Comparison of ENCODE assay signal across 10 cellular contexts in the genomic region with DNA sequence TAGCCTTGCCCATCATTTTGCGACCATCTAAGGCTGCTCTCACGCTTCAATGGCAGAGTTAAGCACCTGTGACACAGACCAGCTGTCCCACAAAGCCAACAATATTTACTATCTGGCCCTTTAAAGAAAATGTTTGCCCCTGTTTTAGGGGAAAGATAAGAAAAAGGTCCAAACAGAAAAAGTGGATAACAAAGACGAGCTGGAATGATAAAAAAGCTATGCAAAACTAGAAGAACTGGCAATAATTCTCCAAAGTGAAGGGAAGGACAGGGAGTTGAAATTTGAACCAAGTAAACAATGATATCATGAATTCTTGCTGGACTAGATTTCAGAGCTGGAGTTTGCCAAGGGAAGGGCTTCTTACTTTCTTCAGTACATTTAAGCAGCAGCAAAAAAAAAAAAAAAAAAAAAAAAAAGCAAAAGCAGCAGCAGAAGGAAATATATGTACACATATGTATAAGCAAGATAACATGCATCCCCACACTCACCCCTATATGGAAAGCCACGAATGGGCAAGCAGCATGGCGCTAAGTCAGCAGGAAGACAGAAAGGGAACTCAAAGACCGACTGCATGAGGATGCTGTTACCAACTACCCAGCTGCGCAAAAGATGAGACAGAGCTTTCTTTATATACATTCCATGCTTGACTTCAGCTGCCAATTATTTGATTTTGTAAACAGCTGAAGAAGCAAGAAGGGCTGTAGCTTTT. TPM values are rescaled to one million over a fixed set of nuclear protein-coding genes. Genes with fewer than 3 reads are reported as not detected.
DNase-seq lines count a peak whose midpoint lies in the region; ATAC-seq, FAIRE-seq and TF ChIP-seq lines count a peak whose summit lies in the region.
"Had no signal": no experiment of that assay in that cellular context is flagged by ENCODE, and none has a peak within 500 bp of the region (broad histone marks: within the 10 kb centered on the region; RNA-seq: fewer than 3 reads in every experiment).

No MANE protein-coding gene starts in this region.

- no peak overlapping the region for H3K9ac ChIP-seq in BLaER1
- H3K9ac ChIP-seq in GM12878 (ENCODE audit: control insufficient read depth, insufficient read depth, low read length) = no peak overlapping the region

- POLR2A ChIA-PET in GM12878 (lab: Charles Lee) = interaction anchor here (0.6 to 1.3 kb wide), 5 partner anchors 10 to 34 kb away, joined by 4 to 6 read pairs (median 4); a partner anchor contains a TSS

- no peak for TF ChIP-seq EP300 in GM12878 (IDR thresholded peaks at IDR 0.05; ENCODE audit: borderline replicate concordance in 1 of 2, control insufficient read depth in 1 of 2, low read depth in 2 of 2, low read length in 2 of 2)

- RAD21 ChIA-PET in GM12878 (lab: Charles Lee; ENCODE audit: unreplicated experiment) = interaction anchor here (0.7 to 1.4 kb wide), 6 partner anchors 13 to 66 kb away, joined by 3 to 6 read pairs (median 4); a partner anchor contains a TSS

- in situ Hi-C loops in GM12878 (cut with MboI) = no loop called here

- TF ChIP-seq CTCF in GM12878 (IDR thresholded peaks at IDR 0.05 in 2 of 3, conservative IDR thresholded peaks at IDR 0.05 in 1 of 3; ENCODE audit: control insufficient read depth in 2 of 3, extremely low read depth in 1 of 3, insufficient read depth in 1 of 3, low read depth in 3 of 3, low read length in 3 of 3) (no peak), upper lobe of right lung (IDR thresholded peaks at IDR 0.05) (no peak)

- BruUV-seq in GM12878 (replicated peaks; lab: Mats Ljungman, UMichigan) = no TSS peak

- peaks cover 86% of the 10 kb centered on the region for H4K20me1 ChIP-seq in BLaER1
- H4K20me1 ChIP-seq in GM12878 (ENCODE audit: control insufficient read depth, insufficient read depth) = no peaks in the 10 kb centered on the region

- H3K4me3 ChIP-seq in BLaER1 = no peak overlapping the region
- H3K4me3 ChIP-seq in Jurkat, Clone E6-1 (ENCODE audit: low read length) = no peak overlapping the region
- H3K4me3 ChIP-seq in GM12878 = no peak overlapping the region
- H3K4me3 ChIP-seq in muscle layer of duodenum (ENCODE audit: low read depth in 1 of 2, low read length in 2 of 2) = no peak overlapping the region
- H3K4me3 ChIP-seq in upper lobe of right lung = no peak overlapping the region
- no peak overlapping the region for H3K4me3 ChIP-seq in aorta (ENCODE audit: low read length in 2 of 2)

- H3K36me3 ChIP-seq in BLaER1 (peaks cover 70% of the 10 kb centered on the region), GM12878 (ENCODE audit: control insufficient read depth in 2 of 2, insufficient read depth in 2 of 2, low read length in 1 of 2) (peaks cover 3 to 15% of the 10 kb centered on the region in 2 experiments; a peak in 3 of 4 replicates), muscle layer of duodenum (ENCODE audit: control insufficient read depth in 1 of 2, insufficient read depth in 2 of 2, low read length in 2 of 2) (no peaks in the 10 kb centered on the region), upper lobe of right lung (no peaks in the 10 kb centered on the region), aorta (ENCODE audit: control insufficient read depth in 1 of 2, insufficient read depth in 2 of 2, low read length in 1 of 2) (peaks cover 4% of the 10 kb centered on the region in 2 donors)

- no peak for TF ChIP-seq RAD21 in GM12878 (IDR thresholded peaks at IDR 0.05; ENCODE audit: insufficient read depth, low read depth, low read length)

- no peak overlapping the region for H3K27ac ChIP-seq in BLaER1
- H3K27ac ChIP-seq in GM12878 (ENCODE audit: control insufficient read depth, insufficient read depth) = no peak overlapping the region
- peak overlapping the region; percentile 45 for H3K27ac ChIP-seq in muscle layer of duodenum (ENCODE audit: low read length)
- H3K27ac ChIP-seq in upper lobe of right lung = no peak overlapping the region
- no peak overlapping the region for H3K27ac ChIP-seq in aorta (ENCODE audit: low read depth in 1 of 2, low read length in 2 of 2)

- peak; percentile 67 for ATAC-seq in GM12878
- ATAC-seq in HG03565 (IDR thresholded peaks at IDR 0.05; ENCODE audit: unreplicated experiment) = no peak
- no peak for ATAC-seq in upper lobe of right lung
- ATAC-seq in aorta (ENCODE audit: low FRiP score) = no peak

- no peak for TF ChIP-seq POLR2A in GM12878 (IDR thresholded peaks at IDR 0.05; ENCODE audit: low read depth, low read length)

- peaks cover 12% of the 10 kb centered on the region for H3K4me1 ChIP-seq in BLaER1
- no peaks in the 10 kb centered on the region; the same call in 1 of the 2 replicates for H3K4me1 ChIP-seq in GM12878 (ENCODE audit: control insufficient read depth, insufficient read depth, low read length)
- H3K4me1 ChIP-seq in muscle layer of duodenum (ENCODE audit: control insufficient read depth in 1 of 2, insufficient read depth in 2 of 2, low read length in 2 of 2) = peaks cover 0 to 11% of the 10 kb centered on the region in 2 donors
- peaks cover 2% of the 10 kb centered on the region for H3K4me1 ChIP-seq in upper lobe of right lung
- peaks cover 0 to 3% of the 10 kb centered on the region in 2 donors for H3K4me1 ChIP-seq in aorta (ENCODE audit: control insufficient read depth in 1 of 2, insufficient read depth in 2 of 2, low read length in 2 of 2)

- H3K27me3 ChIP-seq in BLaER1 (no peaks in the 10 kb centered on the region), GM12878 (replicated peaks in 1 of 2; ENCODE audit: control insufficient read depth in 2 of 2, insufficient read depth in 2 of 2, low read length in 1 of 2) (no peaks in the 10 kb centered on the region), muscle layer of duodenum (ENCODE audit: low read depth, low read length) (no peaks in the 10 kb centered on the region), upper lobe of right lung (no peaks in the 10 kb centered on the region), aorta (ENCODE audit: control insufficient read depth in 1 of 2, insufficient read depth in 2 of 2, low read length in 1 of 2) (no peaks in the 10 kb centered on the region)

- H3K79me2 ChIP-seq in GM12878 (ENCODE audit: control insufficient read depth, insufficient read depth, low read length) = peaks cover 14% of the 10 kb centered on the region

- intact Hi-C loops in GM12878 (cut with micrococcal nuclease; ENCODE audit: unreplicated experiment) = no loop called here
- intact Hi-C loops in upper lobe of right lung (cut with DNase I) = no loop called here
- intact Hi-C loops in aorta (cut with DNase I) = no loop called here

- SMC1A ChIA-PET in GM12878 (lab: Charles Lee; ENCODE audit: uncharacterized antibody, unreplicated experiment) = interaction anchor here (1.0 to 2.2 kb wide), 12 partner anchors 9 to 63 kb away, joined by 3 to 14 read pairs (median 4); a partner anchor contains a TSS

- CTCF ChIA-PET in GM12878 (lab: Yijun Ruan, JAX) = interaction anchor here (0.6 to 1.3 kb wide), 4 partner anchors 12 to 908 kb away, joined by 3 to 6 read pairs (median 4); a partner anchor contains a TSS

- H3K9me3 ChIP-seq in BLaER1 (peaks cover 28% of the 10 kb centered on the region), GM12878 (replicated peaks; ENCODE audit: control insufficient read depth, insufficient read depth, low read length) (no peaks in the 10 kb centered on the region; the same call in 2 of the 3 replicates), muscle layer of duodenum (ENCODE audit: control insufficient read depth in 1 of 2, low read length in 2 of 2) (no peaks in the 10 kb centered on the region), upper lobe of right lung (no peaks in the 10 kb centered on the region), aorta (ENCODE audit: control insufficient read depth, low read length) (no peaks in the 10 kb centered on the region)

- DNase-seq in Jurkat, Clone E6-1 (ENCODE audit: low read depth, low spot score) = peak; percentile 25
- DNase-seq in GM12878 (ENCODE audit: low read depth, low spot score) = no peak
- no peak for DNase-seq in OCI-M2 (lab: John Stamatoyannopoulos, UW; ENCODE audit: unreplicated experiment)
- DNase-seq in upper lobe of right lung = no peak
- no peak for DNase-seq in aorta
- DNase-seq: activated T-cell treated with anti-CD3 and anti-CD28 coated beads, Interleukin-2, amount 50 U/mL, for 48 hours had no signal

- 61% methylated on average over 7 of the region's 7 CpGs for WGBS in GM12878 (ENCODE audit: insufficient coverage, insufficient replicate concordance, low lambda C conversion rate, missing lambda C conversion rate)
- 62 to 79% methylated on average over 7 of the region's 7 CpGs for WGBS in aorta, 2 donors

- H3K4me2 ChIP-seq in BLaER1 (peak overlapping the region; percentile 11), GM12878 (ENCODE audit: control insufficient read depth, insufficient read depth) (no peak overlapping the region)

- H2AFZ ChIP-seq in GM12878 (ENCODE audit: control insufficient read depth, low read depth, low read length) = no peak overlapping the region

- no peak for FAIRE-seq in GM12878 (lab: Jason Lieb, UNC)
- FAIRE-seq: GM18507 had no signal

RNA-seq across cellular contexts. Expression of a gene that starts 12.4 kb away (rescaled TPM):
- polyA plus RNA-seq in Jurkat, Clone E6-1 (2012; ENCODE audit: insufficient read depth, insufficient read length) = 8.2 TPM
- total RNA-seq in GM12878 (2013; cell fraction: nucleolus; rRNA removed) = 27.6 and 32.3 TPM in 2 replicates
- total RNA-seq in GM12878 (2014; rRNA removed) = 21.0 and 30.0 TPM in 2 replicates
- 24.8 and 26.2 TPM in 2 replicates for total RNA-seq in GM12878 (2014; rRNA removed; fragmentation: Illumina TruSeq; extraction: Trizol)
- 17.5 and 17.8 TPM in 2 replicates for total RNA-seq in GM12878 (2021)
- 23.8 TPM for polyA plus RNA-seq in GM12878 (2011; ENCODE audit: low read depth)
- polyA plus RNA-seq in GM12878 (2011; rRNA removed) = 28.4 and 30.7 TPM in 2 replicates
- 13.5 and 19.6 TPM in 2 replicates for polyA plus RNA-seq in GM12878 (2011; cell fraction: cytosol; rRNA removed)
- polyA plus RNA-seq in GM12878 (2011; cell fraction: nucleus; rRNA removed) = 11.8 and 13.8 TPM in 2 replicates
- polyA plus RNA-seq in GM12878 (2012) = 14.5 and 17.8 TPM in 2 replicates
- 14.6 and 23.0 TPM in 2 replicates for polyA plus RNA-seq in GM12878 (2014; fragmentation: Illumina TruSeq; extraction: Trizol)
- polyA plus RNA-seq in GM12878 (2014; fragmentation: Nextera tagmentation; extraction: Ambion mirVana) = 10 to 100 TPM; 18.3 to 27.5 TPM
- 12.4 and 14.8 TPM in 2 replicates for polyA plus RNA-seq in GM12878 (2014; rRNA removed)
- polyA plus RNA-seq in GM12878 (2016; fragmentation: Nextera tagmentation; extraction: Ambion mirVana) = 10 to 100 TPM; 21.6 to 26.6 TPM
- 15.3 and 18.7 TPM in 2 replicates for polyA minus RNA-seq in GM12878 (2011; rRNA and poly(A)+ RNA removed)
- polyA minus RNA-seq in GM12878 (2011; cell fraction: cytosol; rRNA and poly(A)+ RNA removed) = 10.3 and 13.9 TPM in 2 replicates
- 10.0 and 15.9 TPM in 2 replicates for polyA minus RNA-seq in GM12878 (2011; cell fraction: nucleus; rRNA and poly(A)+ RNA removed)
- total RNA-seq in upper lobe of right lung = 16.6 TPM
- 10 to 100 TPM; 17.4 to 18.5 TPM for total RNA-seq in aorta
- polyA plus RNA-seq in aorta = 10 to 100 TPM in 1 of 2 donors, 1 to 10 TPM in 1; 6.5 to 13.3 TPM

RNA-seq across cellular contexts. Expression of a gene that starts 12.6 kb away (rescaled TPM):
- polyA plus RNA-seq in Jurkat, Clone E6-1 (2012; ENCODE audit: insufficient read depth, insufficient read length) = 23.3 TPM
- 173 and 178 TPM in 2 replicates for total RNA-seq in GM12878 (2013; cell fraction: nucleolus; rRNA removed)
- 22.4 and 27.7 TPM in 2 replicates for total RNA-seq in GM12878 (2014; rRNA removed)
- total RNA-seq in GM12878 (2014; rRNA removed; fragmentation: Illumina TruSeq; extraction: Trizol) = 39.5 and 43.7 TPM in 2 replicates
- total RNA-seq in GM12878 (2021) = 30.6 and 34.0 TPM in 2 replicates
- polyA plus RNA-seq in GM12878 (2011; ENCODE audit: low read depth) = 17.6 TPM
- polyA plus RNA-seq in GM12878 (2011; rRNA removed) = 77.2 and 107 TPM in 2 replicates
- 32.3 and 33.2 TPM in 2 replicates for polyA plus RNA-seq in GM12878 (2011; cell fraction: cytosol; rRNA removed)
- polyA plus RNA-seq in GM12878 (2011; cell fraction: nucleus; rRNA removed) = 186 and 224 TPM in 2 replicates
- polyA plus RNA-seq in GM12878 (2012) = 25.2 and 35.0 TPM in 2 replicates
- polyA plus RNA-seq in GM12878 (2014; fragmentation: Illumina TruSeq; extraction: Trizol) = 33.3 and 43.7 TPM in 2 replicates
- polyA plus RNA-seq in GM12878 (2014; fragmentation: Nextera tagmentation; extraction: Ambion mirVana) = 10 to 100 TPM; 43.0 to 64.5 TPM
- 23.6 and 23.7 TPM in 2 replicates for polyA plus RNA-seq in GM12878 (2014; rRNA removed)
- polyA plus RNA-seq in GM12878 (2016; fragmentation: Nextera tagmentation; extraction: Ambion mirVana) = 10 to 100 TPM; 32.6 to 34.2 TPM
- polyA minus RNA-seq in GM12878 (2011; rRNA and poly(A)+ RNA removed) = 38.1 and 44.5 TPM in 2 replicates
- 18.8 and 19.2 TPM in 2 replicates for polyA minus RNA-seq in GM12878 (2011; cell fraction: cytosol; rRNA and poly(A)+ RNA removed)
- polyA minus RNA-seq in GM12878 (2011; cell fraction: nucleus; rRNA and poly(A)+ RNA removed) = 85.6 and 109 TPM in 2 replicates
- total RNA-seq in upper lobe of right lung = 36.5 TPM
- 10 to 100 TPM; 23.8 to 34.6 TPM for total RNA-seq in aorta
- polyA plus RNA-seq in aorta = 10 to 100 TPM in 1 of 2 donors, 1 to 10 TPM in 1; 8.4 to 61.6 TPM

RNA-seq across cellular contexts. Expression of a gene that starts 33.0 kb away (rescaled TPM):
- polyA plus RNA-seq in Jurkat, Clone E6-1 (2012; ENCODE audit: insufficient read depth, insufficient read length) = 17.6 TPM
- total RNA-seq in GM12878 (2013; cell fraction: nucleolus; rRNA removed) = 34.3 and 39.0 TPM in 2 replicates
- total RNA-seq in GM12878 (2014; rRNA removed) = 42.1 and 54.1 TPM in 2 replicates
- total RNA-seq in GM12878 (2014; rRNA removed; fragmentation: Illumina TruSeq; extraction: Trizol) = 50.5 and 53.1 TPM in 2 replicates
- 43.2 and 44.2 TPM in 2 replicates for total RNA-seq in GM12878 (2021)
- 21.1 TPM for polyA plus RNA-seq in GM12878 (2011; ENCODE audit: low read depth)
- 142 and 180 TPM in 2 replicates for polyA plus RNA-seq in GM12878 (2011; rRNA removed)
- polyA plus RNA-seq in GM12878 (2011; cell fraction: cytosol; rRNA removed) = 58.5 and 62.9 TPM in 2 replicates
- polyA plus RNA-seq in GM12878 (2011; cell fraction: nucleus; rRNA removed) = 50.2 and 59.5 TPM in 2 replicates
- 31.9 and 49.2 TPM in 2 replicates for polyA plus RNA-seq in GM12878 (2012)
- 47.0 and 68.3 TPM in 2 replicates for polyA plus RNA-seq in GM12878 (2014; fragmentation: Illumina TruSeq; extraction: Trizol)
- 10 to 100 TPM; 49.2 to 49.3 TPM for polyA plus RNA-seq in GM12878 (2014; fragmentation: Nextera tagmentation; extraction: Ambion mirVana)
- polyA plus RNA-seq in GM12878 (2014; rRNA removed) = 52.4 and 64.6 TPM in 2 replicates
- polyA plus RNA-seq in GM12878 (2016; fragmentation: Nextera tagmentation; extraction: Ambion mirVana) = 10 to 100 TPM; 64.8 to 76.4 TPM
- 52.1 and 73.6 TPM in 2 replicates for polyA minus RNA-seq in GM12878 (2011; rRNA and poly(A)+ RNA removed)
- 26.5 and 27.1 TPM in 2 replicates for polyA minus RNA-seq in GM12878 (2011; cell fraction: cytosol; rRNA and poly(A)+ RNA removed)
- 14.7 and 17.5 TPM in 2 replicates for polyA minus RNA-seq in GM12878 (2011; cell fraction: nucleus; rRNA and poly(A)+ RNA removed)
- 31.7 TPM for total RNA-seq in upper lobe of right lung
- 10 to 100 TPM; 18.2 to 26.2 TPM for total RNA-seq in aorta
- 10 to 100 TPM; 18.7 to 21.7 TPM for polyA plus RNA-seq in aorta
